26 cellular contexts compared by ENCODE assay signal in genomic region chr2:130966149-130967019, GRCh38.
A peak's percentile ranks its signal among the peaks of the same experiment; 100 is the strongest.
DNase-seq lines count a peak whose midpoint lies in the region; TF ChIP-seq lines count a peak whose summit lies in the region.
"Had no signal": no experiment of that assay in that cellular context is flagged by ENCODE, and none has a peak within 500 bp of the region (broad histone marks: within the 10 kb centered on the region; RNA-seq: fewer than 3 reads in every experiment).

No MANE protein-coding gene starts in this region.

- H4K91ac ChIP-seq in H9 (ENCODE audit: insufficient read length, low read depth, low read length): no peak overlapping the region

- peak overlapping the region; percentile 11 for H3K4me2 ChIP-seq in H9 (ENCODE audit: insufficient read depth, insufficient read length, low read length)
- H3K4me2 ChIP-seq: PC-9 had no signal

- peak overlapping the region; percentile 18 for H3K18ac ChIP-seq in H9 (ENCODE audit: insufficient read length, low read depth, low read length)

- no peak overlapping the region for H2BK5ac ChIP-seq in H9 (ENCODE audit: insufficient read length, low read length)

- TF ChIP-seq CTCF in H9 (conservative IDR thresholded peaks at IDR 0.05) (no peak), progenitor cell of endocrine pancreas (IDR thresholded peaks at IDR 0.05; ENCODE audit: unreplicated experiment) (no peak)

- H3K9ac ChIP-seq in H9 (ENCODE audit: extremely low read depth, insufficient read length, low read length) (peak overlapping the region; percentile 15), iPS-20b (ENCODE audit: low read depth, low read length) (peak overlapping the region; percentile 21; the same call in 1 of the 2 replicates)

- WGBS in H9 (ENCODE audit: extremely low coverage, insufficient read length, low lambda C conversion rate): no CpG with 5 or more reads among the region's 19 CpGs

- no peak overlapping the region for H2BK15ac ChIP-seq in H9 (ENCODE audit: low read depth, low read length)

- no peaks in the 10 kb centered on the region for H3K79me1 ChIP-seq in H9 (ENCODE audit: insufficient read depth, low read depth, low read length, poor library complexity, severe bottlenecking)

- H3K9me3 Mint-ChIP-seq in H9: peaks cover 2 to 3% of the 10 kb centered on the region in 2 experiments; a peak in 2 of 5 replicates
- no peaks in the 10 kb centered on the region for H3K9me3 Mint-ChIP-seq in progenitor cell of endocrine pancreas (ENCODE audit: low read depth)
- H3K9me3 Mint-ChIP-seq: activated CD4-positive, alpha-beta T cell treated with anti-CD3 and anti-CD28 coated beads, Interleukin-2, amount 10 ng/mL, durations not matched to agents 7 days and 5 days; activated T-cell treated with anti-CD3 and anti-CD28 coated beads, Interleukin-2, amount 50 U/mL, for 24 hours; T-helper 2 cell treated with Interferon-gamma antibody and Interleukin-4, amounts not matched to agents 5 μg/mL and 100 μg/mL, for 36 hours had no signal

- H4K20me1 ChIP-seq in H9 (ENCODE audit: control insufficient read depth, insufficient read depth, insufficient read length): no peaks in the 10 kb centered on the region

- H3K9me3 ChIP-seq in H9 (ENCODE audit: control insufficient read depth, low read depth, low read length) (no peaks in the 10 kb centered on the region), iPS-20b (ENCODE audit: insufficient read depth, low read depth, low read length) (no peaks in the 10 kb centered on the region)
- H3K9me3 ChIP-seq: Caco-2, lower lobe of right lung, psoas muscle, thoracic aorta had no signal

- peak overlapping the region; percentile 27 to 78 (median 46); a peak in 6 of 7 replicates for H3K27ac Mint-ChIP-seq in H9
- H3K27ac Mint-ChIP-seq in progenitor cell of endocrine pancreas: peak overlapping the region; percentile 95
- H3K27ac Mint-ChIP-seq: activated T-cell treated with anti-CD3 and anti-CD28 coated beads, Interleukin-2, amount 50 U/mL, for 24 hours; nephron progenitor cell; T-helper 2 cell treated with Interferon-gamma antibody and Interleukin-4, amounts not matched to agents 5 μg/mL and 100 μg/mL, for 36 hours had no signal

- no peaks in the 10 kb centered on the region for H3K36me3 ChIP-seq in iPS-20b (ENCODE audit: insufficient read depth, low read depth, low read length)
- H3K36me3 ChIP-seq: lower lobe of right lung, thoracic aorta had no signal

- DNase-seq in H9 (no peak), progenitor cell of endocrine pancreas (ENCODE audit: low spot score, unreplicated experiment) (peak; percentile 31), NCI-H526 (lab: John Stamatoyannopoulos, UW) (no peak), activated gamma-delta T cell treated with Interleukin-2 at 50 U/mL for 16 hours (no peak), NCI-H510A (lab: John Stamatoyannopoulos, UW) (no peak)
- DNase-seq: ACHN; activated CD4-positive, alpha-beta T cell treated with anti-CD3 and anti-CD28 coated beads, Interleukin-2, amount 10 ng/mL, durations not matched to agents 7 days and 5 days; activated T-cell treated with anti-CD3 and anti-CD28 coated beads, Interleukin-2, amount 50 U/mL, for 24 hours; Caco-2; DND-41; effector CD4-positive, alpha-beta T cell; erythroblast; Kasumi-1; lower lobe of right lung; NCI-H1694; nephron progenitor cell; PC-9; psoas muscle; stimulated activated CD4-positive, alpha-beta T cell treated with anti-CD3 and anti-CD28 coated beads, Interleukin-15, amount 100 ng/mL, for 24 hours; stimulated activated naive CD4-positive, alpha-beta T cell had no signal

- H3K4ac ChIP-seq in H9 (ENCODE audit: low read depth, low read length): no peak overlapping the region

- peaks cover 52% of the 10 kb centered on the region for H3K27me3 Mint-ChIP-seq in H9 (ENCODE audit: low read depth)
- H3K27me3 Mint-ChIP-seq in progenitor cell of endocrine pancreas: peaks cover 58% of the 10 kb centered on the region

- H4K8ac ChIP-seq in H9 (replicated peaks; ENCODE audit: insufficient read length, low read depth, low read length): no peak overlapping the region

- H3K27ac ChIP-seq in H9 (ENCODE audit: insufficient read length, low read depth, low read length): peak overlapping the region; percentile 8
- peak overlapping the region; percentile 2 for H3K27ac ChIP-seq in angular gyrus (ENCODE audit: low read depth, low read length)
- H3K27ac ChIP-seq in iPS-20b (ENCODE audit: low read length): no peak overlapping the region
- H3K27ac ChIP-seq: C4-2B, lower lobe of right lung, PC-9, psoas muscle, thoracic aorta, VCaP had no signal

- 0 out of 2 replicates have a peak, but pooled peaks cover 2% of the 10 kb centered on the region for H3K79me2 ChIP-seq in H9 (ENCODE audit: insufficient read depth, low read length)

- no peak overlapping the region for H4K5ac ChIP-seq in H9 (ENCODE audit: insufficient read length, low read depth, low read length)

- peak overlapping the region; percentile 6 to 64 for H3K4me3 Mint-ChIP-seq in H9
- peak overlapping the region; percentile 31 for H3K4me3 Mint-ChIP-seq in progenitor cell of endocrine pancreas (ENCODE audit: low read depth)
- H3K4me3 Mint-ChIP-seq: activated CD4-positive, alpha-beta T cell treated with anti-CD3 and anti-CD28 coated beads, Interleukin-2, amount 10 ng/mL, durations not matched to agents 7 days and 5 days; activated T-cell treated with anti-CD3 and anti-CD28 coated beads, Interleukin-2, amount 50 U/mL, for 24 hours; nephron progenitor cell; T-helper 2 cell treated with Interferon-gamma antibody and Interleukin-4, amounts not matched to agents 5 μg/mL and 100 μg/mL, for 36 hours had no signal

- no peak overlapping the region for H2AK5ac ChIP-seq in H9 (ENCODE audit: insufficient read length, low read length)

- no peak overlapping the region for H2BK12ac ChIP-seq in H9 (ENCODE audit: insufficient read length, low read depth, low read length)

- no peak overlapping the region for H3K56ac ChIP-seq in H9 (ENCODE audit: insufficient read length, low read depth, low read length)

- no peak overlapping the region; the same call in 1 of the 2 replicates for H3K14ac ChIP-seq in H9 (ENCODE audit: insufficient read depth, low read length)

- peak overlapping the region; percentile 32; the same call in 1 of the 2 replicates for H3K4me3 ChIP-seq in iPS-20b (ENCODE audit: low read length)
- H3K4me3 ChIP-seq: lower lobe of right lung, PC-9, psoas muscle, thoracic aorta had no signal

- no peak overlapping the region for H3K23ac ChIP-seq in H9 (ENCODE audit: insufficient read length, low read depth, low read length)

- H2AFZ ChIP-seq in H9 (ENCODE audit: low read length): no peak overlapping the region
- H2AFZ ChIP-seq: PC-9 had no signal

- H3K4me1 ChIP-seq in H9 (ENCODE audit: insufficient read depth, low read length): peaks cover 3% of the 10 kb centered on the region; the same call in 1 of the 2 replicates
- H3K4me1 ChIP-seq in iPS-20b (ENCODE audit: insufficient read depth, low read length): peaks cover 25% of the 10 kb centered on the region

- no peak overlapping the region for H2BK20ac ChIP-seq in H9 (ENCODE audit: low read depth, low read length, poor library complexity, severe bottlenecking)

- H3K23me2 ChIP-seq in H9 (ENCODE audit: insufficient read length, low read depth, low read length, poor library complexity, severe bottlenecking): peaks cover 10% of the 10 kb centered on the region

- H3K4me1 Mint-ChIP-seq in H9: peaks cover 46% of the 10 kb centered on the region in 2 experiments
- peaks cover 42% of the 10 kb centered on the region for H3K4me1 Mint-ChIP-seq in progenitor cell of endocrine pancreas (ENCODE audit: low read depth)

- H3T11ph ChIP-seq in H9 (ENCODE audit: low read length): no peak overlapping the region

- H3K36me3 Mint-ChIP-seq in H9 (ENCODE audit: insufficient read depth in 1 of 3, low read depth in 3 of 3) (peaks cover 0 to 3% (median 0%) of the 10 kb centered on the region in 3 experiments; a peak in 2 of 7 replicates), progenitor cell of endocrine pancreas (ENCODE audit: insufficient read depth) (no peaks in the 10 kb centered on the region)

- H2BK120ac ChIP-seq in H9 (ENCODE audit: low read depth, low read length, poor library complexity, severe bottlenecking): no peak overlapping the region

- H3K27me3 ChIP-seq in H9 (ENCODE audit: insufficient read depth, low read length) (peaks cover 17% of the 10 kb centered on the region; the same call in 1 of the 2 replicates), iPS-20b (ENCODE audit: insufficient read depth, low read length) (peaks cover 54% of the 10 kb centered on the region)
